ENCODE assay signal across 8 cellular contexts in the genomic region with DNA sequence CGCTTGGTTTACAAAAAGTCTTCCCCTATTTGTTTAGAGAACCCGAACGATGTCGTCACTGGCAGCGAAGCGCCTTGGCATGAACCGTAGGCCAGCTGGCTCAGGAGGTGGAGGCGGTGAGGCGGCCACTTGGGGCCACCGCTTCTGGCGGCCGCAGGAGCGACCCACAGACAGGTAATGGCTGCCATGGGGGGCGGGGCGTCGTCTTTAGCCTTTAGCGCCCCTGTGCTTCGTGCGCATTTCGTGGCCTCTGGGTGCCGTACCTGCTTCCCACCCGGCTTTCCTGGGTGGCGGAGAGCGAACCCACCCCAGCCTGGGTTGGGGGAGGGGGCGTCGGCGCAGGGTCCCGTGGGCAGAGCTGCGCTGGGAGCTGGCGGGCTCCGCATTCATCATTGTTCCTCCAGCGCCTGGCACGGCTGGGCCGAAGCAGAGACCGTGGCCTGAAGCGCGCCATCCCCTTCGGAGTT. TPM values are rescaled to one million over a fixed set of nuclear protein-coding genes. Genes with fewer than 3 reads are reported as not detected.
DNase-seq lines count a peak whose midpoint lies in the region; ATAC-seq and TF ChIP-seq lines count a peak whose summit lies in the region.

No MANE protein-coding gene starts in this region.

- peaks cover 4 to 15% of the 10 kb centered on the region in 2 donors for H3K4me1 ChIP-seq in left lung

- intact Hi-C loops in left lung (cut with DNase I): no loop called here

- DNase-seq in G401 (ENCODE audit: low spot score): peak; percentile 70
- peak; percentile 60 to 75 for DNase-seq in NCI-H1930 (lab: John Stamatoyannopoulos, UW)
- DNase-seq in activated CD4-positive, alpha-beta T cell treated with anti-CD3 and anti-CD28 coated beads for 48 hours: peak; percentile 65
- DNase-seq in left lung: peak; percentile 54 to 86
- peak; percentile 33 for DNase-seq in stimulated activated CD4-positive, alpha-beta T cell treated with anti-CD3 and anti-CD28 coated beads, Interleukin-2, amount 100 ng/mL, for 4 hours (ENCODE audit: low read depth)

- H3K27me3 ChIP-seq in left lung: peaks cover 0 to 39% of the 10 kb centered on the region in 2 donors

- no peak for TF ChIP-seq CTCF in left lung (IDR thresholded peaks at IDR 0.05)

- H3K27ac ChIP-seq in cingulate gyrus (ENCODE audit: low read depth, low read length) (peak overlapping the region; percentile 92), left lung (peak overlapping the region; percentile 21 to 75)

- in situ Hi-C loops in G401 (cut with HindIII; ENCODE audit: low sequenced_read_pairs): no loop called here

- H3K9me3 ChIP-seq in left lung: no peaks in the 10 kb centered on the region

- peak; percentile 85 for ATAC-seq in left lung
- no peak for ATAC-seq in HG02870 (IDR thresholded peaks at IDR 0.05; ENCODE audit: unreplicated experiment)
- no peak for ATAC-seq in GM19395 (IDR thresholded peaks at IDR 0.05; ENCODE audit: unreplicated experiment)

- H3K4me3 ChIP-seq in left lung: peak overlapping the region; percentile 42 to 48

- no peaks in the 10 kb centered on the region for H3K36me3 ChIP-seq in left lung

RNA-seq across cellular contexts. Expression of a gene that starts 0.5 kb away (rescaled TPM):
- 3.0 and 4.4 TPM in 2 replicates for total RNA-seq in G401 (2014; rRNA removed; shearing (Covaris generic))
- total RNA-seq in left lung: 1 to 10 TPM; 4.0 to 4.2 TPM

RNA-seq across cellular contexts. Expression of a gene that starts 26.5 kb away (rescaled TPM):
- 4.5 and 5.1 TPM in 2 replicates for total RNA-seq in G401 (2014; rRNA removed; shearing (Covaris generic))
- total RNA-seq in left lung: 10 to 100 TPM; 16.2 to 23.9 TPM

RNA-seq across cellular contexts. Expression of a gene that starts 58.6 kb away (rescaled TPM):
- total RNA-seq in G401 (2014; rRNA removed; shearing (Covaris generic)): 6.3 and 15.5 TPM in 2 replicates
- 1 to 10 TPM; 3.1 to 3.8 TPM for total RNA-seq in left lung
